1 cellular context compared by ENCODE assay signal in the genomic region with DNA sequence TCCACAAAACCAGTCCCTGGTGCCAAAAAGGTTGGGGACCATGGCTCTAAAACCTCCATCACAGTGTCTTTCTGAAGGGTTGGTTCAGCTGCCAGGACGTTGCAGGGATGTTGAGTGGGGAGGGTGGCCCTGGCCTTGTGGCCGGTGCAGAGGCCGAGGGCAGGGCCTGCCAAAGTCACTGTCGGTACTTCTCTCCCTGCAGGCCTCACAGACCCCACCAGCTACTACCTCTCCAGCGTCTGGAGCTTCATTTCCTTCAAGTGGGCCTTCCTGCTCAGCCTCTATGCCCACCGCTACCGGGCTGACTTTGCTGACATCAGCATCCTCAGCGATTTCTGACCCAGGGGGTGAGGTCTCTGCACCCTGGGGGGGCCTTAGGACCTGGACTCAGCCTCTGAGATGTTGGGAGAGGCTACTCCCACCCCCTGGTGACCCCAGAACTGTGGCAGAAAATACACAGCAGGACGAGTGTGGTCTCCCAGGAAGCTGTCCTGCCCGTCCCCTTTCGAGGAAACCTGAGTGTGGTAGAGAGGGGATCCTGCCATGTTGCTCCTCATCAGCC.
TF ChIP-seq lines count a peak whose summit lies in the region.

No MANE protein-coding gene starts in this region.

TF ChIP-seq in SK-N-SH, 30 proteins besides CTCF, POLR2A, EP300 and RAD21 (continued from another document):
- TF ChIP-seq, protein P1, sequence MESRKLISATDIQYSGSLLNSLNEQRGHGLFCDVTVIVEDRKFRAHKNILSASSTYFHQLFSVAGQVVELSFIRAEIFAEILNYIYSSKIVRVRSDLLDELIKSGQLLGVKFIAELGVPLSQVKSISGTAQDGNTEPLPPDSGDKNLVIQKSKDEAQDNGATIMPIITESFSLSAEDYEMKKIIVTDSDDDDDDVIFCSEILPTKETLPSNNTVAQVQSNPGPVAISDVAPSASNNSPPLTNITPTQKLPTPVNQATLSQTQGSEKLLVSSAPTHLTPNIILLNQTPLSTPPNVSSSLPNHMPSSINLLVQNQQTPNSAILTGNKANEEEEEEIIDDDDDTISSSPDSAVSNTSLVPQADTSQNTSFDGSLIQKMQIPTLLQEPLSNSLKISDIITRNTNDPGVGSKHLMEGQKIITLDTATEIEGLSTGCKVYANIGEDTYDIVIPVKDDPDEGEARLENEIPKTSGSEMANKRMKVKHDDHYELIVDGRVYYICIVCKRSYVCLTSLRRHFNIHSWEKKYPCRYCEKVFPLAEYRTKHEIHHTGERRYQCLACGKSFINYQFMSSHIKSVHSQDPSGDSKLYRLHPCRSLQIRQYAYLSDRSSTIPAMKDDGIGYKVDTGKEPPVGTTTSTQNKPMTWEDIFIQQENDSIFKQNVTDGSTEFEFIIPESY (IDR thresholded peaks at IDR 0.05; ENCODE audit: borderline replicate concordance, low read depth), result no peak
- no peak for TF ChIP-seq SIN3A (IDR thresholded peaks at IDR 0.05; ENCODE audit: borderline replicate concordance, low read depth, low read length)
- no peak for TF ChIP-seq JUND (IDR thresholded peaks at IDR 0.05)
- TF ChIP-seq SMC3 (IDR thresholded peaks at IDR 0.05; ENCODE audit: low read depth, low read length), result no peak
- no peak for TF ChIP-seq GATA2 (CRISPR knock-in tag; IDR thresholded peaks at IDR 0.05)
- TF ChIP-seq EZH2phosphoT487 (IDR thresholded peaks at IDR 0.05; ENCODE audit: borderline replicate concordance, low read depth), result no peak
- TF ChIP-seq, protein P2, sequence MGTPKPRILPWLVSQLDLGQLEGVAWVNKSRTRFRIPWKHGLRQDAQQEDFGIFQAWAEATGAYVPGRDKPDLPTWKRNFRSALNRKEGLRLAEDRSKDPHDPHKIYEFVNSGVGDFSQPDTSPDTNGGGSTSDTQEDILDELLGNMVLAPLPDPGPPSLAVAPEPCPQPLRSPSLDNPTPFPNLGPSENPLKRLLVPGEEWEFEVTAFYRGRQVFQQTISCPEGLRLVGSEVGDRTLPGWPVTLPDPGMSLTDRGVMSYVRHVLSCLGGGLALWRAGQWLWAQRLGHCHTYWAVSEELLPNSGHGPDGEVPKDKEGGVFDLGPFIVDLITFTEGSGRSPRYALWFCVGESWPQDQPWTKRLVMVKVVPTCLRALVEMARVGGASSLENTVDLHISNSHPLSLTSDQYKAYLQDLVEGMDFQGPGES (IDR thresholded peaks at IDR 0.05; ENCODE audit: low read depth, low read length), result no peak
- no peak for TF ChIP-seq YY1 (IDR thresholded peaks at IDR 0.05; ENCODE audit: low read depth)
- TF ChIP-seq, protein P3, sequence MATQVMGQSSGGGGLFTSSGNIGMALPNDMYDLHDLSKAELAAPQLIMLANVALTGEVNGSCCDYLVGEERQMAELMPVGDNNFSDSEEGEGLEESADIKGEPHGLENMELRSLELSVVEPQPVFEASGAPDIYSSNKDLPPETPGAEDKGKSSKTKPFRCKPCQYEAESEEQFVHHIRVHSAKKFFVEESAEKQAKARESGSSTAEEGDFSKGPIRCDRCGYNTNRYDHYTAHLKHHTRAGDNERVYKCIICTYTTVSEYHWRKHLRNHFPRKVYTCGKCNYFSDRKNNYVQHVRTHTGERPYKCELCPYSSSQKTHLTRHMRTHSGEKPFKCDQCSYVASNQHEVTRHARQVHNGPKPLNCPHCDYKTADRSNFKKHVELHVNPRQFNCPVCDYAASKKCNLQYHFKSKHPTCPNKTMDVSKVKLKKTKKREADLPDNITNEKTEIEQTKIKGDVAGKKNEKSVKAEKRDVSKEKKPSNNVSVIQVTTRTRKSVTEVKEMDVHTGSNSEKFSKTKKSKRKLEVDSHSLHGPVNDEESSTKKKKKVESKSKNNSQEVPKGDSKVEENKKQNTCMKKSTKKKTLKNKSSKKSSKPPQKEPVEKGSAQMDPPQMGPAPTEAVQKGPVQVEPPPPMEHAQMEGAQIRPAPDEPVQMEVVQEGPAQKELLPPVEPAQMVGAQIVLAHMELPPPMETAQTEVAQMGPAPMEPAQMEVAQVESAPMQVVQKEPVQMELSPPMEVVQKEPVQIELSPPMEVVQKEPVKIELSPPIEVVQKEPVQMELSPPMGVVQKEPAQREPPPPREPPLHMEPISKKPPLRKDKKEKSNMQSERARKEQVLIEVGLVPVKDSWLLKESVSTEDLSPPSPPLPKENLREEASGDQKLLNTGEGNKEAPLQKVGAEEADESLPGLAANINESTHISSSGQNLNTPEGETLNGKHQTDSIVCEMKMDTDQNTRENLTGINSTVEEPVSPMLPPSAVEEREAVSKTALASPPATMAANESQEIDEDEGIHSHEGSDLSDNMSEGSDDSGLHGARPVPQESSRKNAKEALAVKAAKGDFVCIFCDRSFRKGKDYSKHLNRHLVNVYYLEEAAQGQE (IDR thresholded peaks at IDR 0.05; ENCODE audit: low read depth, low read length), result no peak
- TF ChIP-seq POLR2AphosphoS5 (IDR thresholded peaks at IDR 0.05; ENCODE audit: low read depth, low read length), result no peak
- TF ChIP-seq, protein P4, sequence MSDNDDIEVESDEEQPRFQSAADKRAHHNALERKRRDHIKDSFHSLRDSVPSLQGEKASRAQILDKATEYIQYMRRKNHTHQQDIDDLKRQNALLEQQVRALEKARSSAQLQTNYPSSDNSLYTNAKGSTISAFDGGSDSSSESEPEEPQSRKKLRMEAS (IDR thresholded peaks at IDR 0.05; ENCODE audit: low read depth), result no peak
- TF ChIP-seq RXRA (IDR thresholded peaks at IDR 0.05; ENCODE audit: borderline replicate concordance, low read depth), result no peak
- TF ChIP-seq FOXM1 (IDR thresholded peaks at IDR 0.05; ENCODE audit: low read depth), result no peak
- no peak for TF ChIP-seq GABPA (IDR thresholded peaks at IDR 0.05; ENCODE audit: low read depth)
TF ChIP-seq in SK-N-SH: peak in this region for 0.
